9 cellular contexts compared by ENCODE assay signal in genomic region chr12:46516933-46517578, GRCh38.
DNase-seq lines count a peak whose midpoint lies in the region; ATAC-seq, FAIRE-seq and TF ChIP-seq lines count a peak whose summit lies in the region.
"Had no signal": no experiment of that assay in that cellular context is flagged by ENCODE, and none has a peak within 500 bp of the region (broad histone marks: within the 10 kb centered on the region; RNA-seq: fewer than 3 reads in every experiment).

No MANE protein-coding gene starts in this region.

- in situ Hi-C loops in GM12878 (cut with MboI) = no loop called here

- 25% methylated on average over 6 of the region's 6 CpGs for WGBS in GM12878 (ENCODE audit: insufficient coverage, insufficient replicate concordance, low lambda C conversion rate, missing lambda C conversion rate)
- WGBS in gastroesophageal sphincter (ENCODE audit: low coverage in 1 of 2), 2 donors = 90 to 96% methylated on average over 4 to 5 of the region's 6 CpGs

- H3K4me2 ChIP-seq in GM12878 (ENCODE audit: control insufficient read depth, insufficient read depth) = peak overlapping the region; percentile 87

- peak overlapping the region; percentile 92 for H2AFZ ChIP-seq in GM12878 (ENCODE audit: control insufficient read depth, low read depth, low read length)

- H3K27ac ChIP-seq in GM12878 (ENCODE audit: control insufficient read depth, insufficient read depth) (peak overlapping the region; percentile 97), gastroesophageal sphincter (peak overlapping the region in 1 of 4 donors; percentile 44), WERI-Rb-1 (no peak overlapping the region)

- no peak for FAIRE-seq in GM12878 (lab: Jason Lieb, UNC)
- FAIRE-seq: endothelial cell of umbilical vein had no signal

- TF ChIP-seq EP300 in GM12878 (IDR thresholded peaks at IDR 0.05; ENCODE audit: borderline replicate concordance in 1 of 2, control insufficient read depth in 1 of 2, low read depth in 2 of 2, low read length in 2 of 2) (peak in 1 of 2 experiments; percentile 48; a peak in 1 of 4 replicates), gastroesophageal sphincter (IDR thresholded peaks at IDR 0.05) (no peak)

- TF ChIP-seq CTCF in GM10266 (IDR thresholded peaks at IDR 0.05; ENCODE audit: control insufficient read depth, insufficient read depth, low read depth, missing control alignments) (no peak), GM12878 (IDR thresholded peaks at IDR 0.05 in 2 of 3, conservative IDR thresholded peaks at IDR 0.05 in 1 of 3; ENCODE audit: control insufficient read depth in 2 of 3, extremely low read depth in 1 of 3, insufficient read depth in 1 of 3, low read depth in 3 of 3, low read length in 3 of 3) (no peak), gastroesophageal sphincter (IDR thresholded peaks at IDR 0.05) (no peak), WERI-Rb-1 (IDR thresholded peaks at IDR 0.05; ENCODE audit: low read depth, low read length) (no peak)

- TSS peak; percentile 68 for BruUV-seq in GM12878 (replicated peaks; lab: Mats Ljungman, UMichigan)

- H3K9me3 ChIP-seq in GM12878 (replicated peaks; ENCODE audit: control insufficient read depth, insufficient read depth, low read length) = no peaks in the 10 kb centered on the region; the same call in 2 of the 3 replicates
- no peaks in the 10 kb centered on the region for H3K9me3 ChIP-seq in gastroesophageal sphincter
- no peaks in the 10 kb centered on the region for H3K9me3 ChIP-seq in WERI-Rb-1 (ENCODE audit: severe bottlenecking)

- no peaks in the 10 kb centered on the region for H4K20me1 ChIP-seq in GM12878 (ENCODE audit: control insufficient read depth, insufficient read depth)

- peaks cover 2% of the 10 kb centered on the region for H3K79me2 ChIP-seq in GM12878 (ENCODE audit: control insufficient read depth, insufficient read depth, low read length)

- H3K4me3 ChIP-seq in GM12878 (peak overlapping the region; percentile 18; the same call in 1 of the 2 replicates), gastroesophageal sphincter (no peak overlapping the region), WERI-Rb-1 (ENCODE audit: low read depth, low read length) (no peak overlapping the region)

- POLR2A ChIA-PET in GM12878 (lab: Charles Lee) = interaction anchor here (0.7 to 2.0 kb wide), 11 partner anchors 10 to 131 kb away, joined by 3 to 8 read pairs (median 4); no protein-coding TSS in a partner anchor

- no peaks in the 10 kb centered on the region for H3K36me3 ChIP-seq in GM12878 (ENCODE audit: control insufficient read depth in 2 of 2, insufficient read depth in 2 of 2, low read length in 1 of 2)
- H3K36me3 ChIP-seq in gastroesophageal sphincter = no peaks in the 10 kb centered on the region
- H3K36me3 ChIP-seq in WERI-Rb-1 = no peaks in the 10 kb centered on the region

- ATAC-seq in GM19397 (IDR thresholded peaks at IDR 0.05; ENCODE audit: unreplicated experiment) = peak; percentile 94
- ATAC-seq in HG03175 (IDR thresholded peaks at IDR 0.05; ENCODE audit: unreplicated experiment) = peak; percentile 97
- peak; percentile 96 for ATAC-seq in GM12878
- no peak for ATAC-seq in gastroesophageal sphincter

- intact Hi-C loops in GM12878 (cut with micrococcal nuclease; ENCODE audit: unreplicated experiment) = loop anchor here (2.0 to 5.0 kb wide), 4 partner anchors 44 to 145 kb away; partner anchors contain the start of gene SLC38A2

- H3K4me1 ChIP-seq in GM12878 (ENCODE audit: control insufficient read depth, insufficient read depth, low read length) = peaks cover 30% of the 10 kb centered on the region
- peaks cover 0 to 47% (median 18%) of the 10 kb centered on the region in 3 donors for H3K4me1 ChIP-seq in gastroesophageal sphincter

- DNase-seq in GM10266 (ENCODE audit: extremely low spot score) = peak; percentile 70
- DNase-seq in GM12878 (ENCODE audit: low read depth, low spot score) = peak; percentile 85
- no peak for DNase-seq in epidermal melanocyte (ENCODE audit: insufficient read length, low spot score)
- no peak for DNase-seq in NCI-H526 (lab: John Stamatoyannopoulos, UW)
- no peak for DNase-seq in WERI-Rb-1

- no peaks in the 10 kb centered on the region for H3K27me3 ChIP-seq in GM12878 (replicated peaks in 1 of 2; ENCODE audit: control insufficient read depth in 2 of 2, insufficient read depth in 2 of 2, low read length in 1 of 2)
- H3K27me3 ChIP-seq in gastroesophageal sphincter = no peaks in the 10 kb centered on the region
- no peaks in the 10 kb centered on the region for H3K27me3 ChIP-seq in WERI-Rb-1 (ENCODE audit: insufficient read depth, low read depth, severe bottlenecking)

- RAD21 ChIA-PET in GM12878 (lab: Charles Lee; ENCODE audit: unreplicated experiment) = interaction anchor here (1.1 to 3.3 kb wide), 13 partner anchors 19 to 151 kb away, joined by 3 to 14 read pairs (median 4); no protein-coding TSS in a partner anchor

- TF ChIP-seq RAD21 in GM12878 (IDR thresholded peaks at IDR 0.05; ENCODE audit: insufficient read depth, low read depth, low read length) = peak; percentile 24

- CTCF ChIA-PET in GM12878 (lab: Yijun Ruan, JAX) = interaction anchor here (0.6 to 2.2 kb wide), 21 partner anchors 10 to 365 kb away, joined by 3 to 11 read pairs (median 4); no protein-coding TSS in a partner anchor

- peak overlapping the region; percentile 79 for H3K9ac ChIP-seq in GM12878 (ENCODE audit: control insufficient read depth, insufficient read depth, low read length)

- TF ChIP-seq POLR2A in GM12878 (IDR thresholded peaks at IDR 0.05; ENCODE audit: low read depth, low read length) (no peak), gastroesophageal sphincter (IDR thresholded peaks at IDR 0.05) (no peak)

- SMC1A ChIA-PET in GM12878 (lab: Charles Lee; ENCODE audit: uncharacterized antibody, unreplicated experiment) = interaction anchor here (0.9 to 4.4 kb wide), 21 partner anchors 8 to 146 kb away, joined by 3 to 41 read pairs (median 5); no protein-coding TSS in a partner anchor

TF ChIP-seq in GM12878, 131 proteins besides CTCF, POLR2A, EP300 and RAD21 (continues in another document):
- no peak for TF ChIP-seq TARDBP (IDR thresholded peaks at IDR 0.05; ENCODE audit: borderline replicate concordance)
- TF ChIP-seq ZBTB11 (CRISPR knock-in tag; IDR thresholded peaks at IDR 0.05) = no peak
- no peak for TF ChIP-seq NFYA (IDR thresholded peaks at IDR 0.05; ENCODE audit: borderline replicate concordance, low read depth, low read length)
- TF ChIP-seq, protein P1, sequence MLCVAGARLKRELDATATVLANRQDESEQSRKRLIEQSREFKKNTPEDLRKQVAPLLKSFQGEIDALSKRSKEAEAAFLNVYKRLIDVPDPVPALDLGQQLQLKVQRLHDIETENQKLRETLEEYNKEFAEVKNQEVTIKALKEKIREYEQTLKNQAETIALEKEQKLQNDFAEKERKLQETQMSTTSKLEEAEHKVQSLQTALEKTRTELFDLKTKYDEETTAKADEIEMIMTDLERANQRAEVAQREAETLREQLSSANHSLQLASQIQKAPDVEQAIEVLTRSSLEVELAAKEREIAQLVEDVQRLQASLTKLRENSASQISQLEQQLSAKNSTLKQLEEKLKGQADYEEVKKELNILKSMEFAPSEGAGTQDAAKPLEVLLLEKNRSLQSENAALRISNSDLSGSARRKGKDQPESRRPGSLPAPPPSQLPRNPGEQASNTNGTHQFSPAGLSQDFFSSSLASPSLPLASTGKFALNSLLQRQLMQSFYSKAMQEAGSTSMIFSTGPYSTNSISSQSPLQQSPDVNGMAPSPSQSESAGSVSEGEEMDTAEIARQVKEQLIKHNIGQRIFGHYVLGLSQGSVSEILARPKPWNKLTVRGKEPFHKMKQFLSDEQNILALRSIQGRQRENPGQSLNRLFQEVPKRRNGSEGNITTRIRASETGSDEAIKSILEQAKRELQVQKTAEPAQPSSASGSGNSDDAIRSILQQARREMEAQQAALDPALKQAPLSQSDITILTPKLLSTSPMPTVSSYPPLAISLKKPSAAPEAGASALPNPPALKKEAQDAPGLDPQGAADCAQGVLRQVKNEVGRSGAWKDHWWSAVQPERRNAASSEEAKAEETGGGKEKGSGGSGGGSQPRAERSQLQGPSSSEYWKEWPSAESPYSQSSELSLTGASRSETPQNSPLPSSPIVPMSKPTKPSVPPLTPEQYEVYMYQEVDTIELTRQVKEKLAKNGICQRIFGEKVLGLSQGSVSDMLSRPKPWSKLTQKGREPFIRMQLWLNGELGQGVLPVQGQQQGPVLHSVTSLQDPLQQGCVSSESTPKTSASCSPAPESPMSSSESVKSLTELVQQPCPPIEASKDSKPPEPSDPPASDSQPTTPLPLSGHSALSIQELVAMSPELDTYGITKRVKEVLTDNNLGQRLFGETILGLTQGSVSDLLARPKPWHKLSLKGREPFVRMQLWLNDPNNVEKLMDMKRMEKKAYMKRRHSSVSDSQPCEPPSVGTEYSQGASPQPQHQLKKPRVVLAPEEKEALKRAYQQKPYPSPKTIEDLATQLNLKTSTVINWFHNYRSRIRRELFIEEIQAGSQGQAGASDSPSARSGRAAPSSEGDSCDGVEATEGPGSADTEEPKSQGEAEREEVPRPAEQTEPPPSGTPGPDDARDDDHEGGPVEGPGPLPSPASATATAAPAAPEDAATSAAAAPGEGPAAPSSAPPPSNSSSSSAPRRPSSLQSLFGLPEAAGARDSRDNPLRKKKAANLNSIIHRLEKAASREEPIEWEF (IDR thresholded peaks at IDR 0.05; ENCODE audit: insufficient replicate concordance, low read depth, low read length) = no peak
- no peak for TF ChIP-seq CBX3 (IDR thresholded peaks at IDR 0.05; ENCODE audit: borderline replicate concordance, low read depth)

Comparison
In these comparisons a context has a peak if more than half of its experiments do, and no peak if none do; other contexts are left out.
1. DNase-seq: peak in GM10266 (single experiment) and GM12878 (single experiment); none in epidermal melanocyte (single experiment), NCI-H526 (0 of 2) and WERI-Rb-1 (single experiment).